In the genomic region with DNA sequence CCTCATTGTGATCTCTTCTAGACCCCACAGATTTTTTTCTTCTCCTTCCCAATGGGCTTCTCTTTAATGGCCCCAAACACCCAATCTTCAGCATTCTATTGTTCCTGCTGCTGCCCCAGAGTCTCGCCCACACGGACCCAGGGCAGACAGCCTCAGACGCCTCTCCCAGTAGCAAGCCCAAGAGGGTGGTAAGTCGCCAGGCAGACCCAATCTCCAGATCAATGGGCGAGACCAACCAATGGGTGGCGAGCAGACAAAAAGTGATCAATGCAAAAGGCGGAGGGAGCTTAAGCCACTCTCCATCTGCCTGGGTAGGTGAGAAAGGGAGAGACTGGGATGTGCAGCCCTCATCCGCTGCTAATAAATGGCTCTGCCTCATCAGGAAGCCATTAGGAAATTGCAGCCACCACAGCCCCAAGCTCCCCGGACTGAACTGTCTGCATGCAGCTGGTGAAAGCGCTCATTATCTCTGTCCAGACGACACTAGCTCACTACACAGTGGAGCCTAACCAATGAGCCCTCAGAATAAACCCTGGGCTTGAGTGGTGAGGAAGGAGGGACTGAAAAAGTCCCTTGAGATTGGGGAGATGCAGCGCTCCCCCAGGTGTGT, we compare ENCODE assay signal across 12 cellular contexts.
A peak's percentile ranks its signal among the peaks of the same experiment; 100 is the strongest.
DNase-seq lines count a peak whose midpoint lies in the region; ATAC-seq and TF ChIP-seq lines count a peak whose summit lies in the region.
"Had no signal": no experiment of that assay in that cellular context is flagged by ENCODE, and none has a peak within 500 bp of the region (broad histone marks: within the 10 kb centered on the region; RNA-seq: fewer than 3 reads in every experiment).

No MANE protein-coding gene starts in this region.

- no peak overlapping the region for H2AFZ ChIP-seq in Loucy (ENCODE audit: low read length)

- peaks cover 97% of the 10 kb centered on the region for H3K36me3 Mint-ChIP-seq in CD4-positive, alpha-beta T cell (ENCODE audit: low read depth)
- peaks cover 4% of the 10 kb centered on the region for H3K36me3 Mint-ChIP-seq in chondrocyte (ENCODE audit: low read depth)
- H3K36me3 Mint-ChIP-seq in osteocyte (ENCODE audit: unreplicated experiment), result peaks cover 10% of the 10 kb centered on the region

- no peaks in the 10 kb centered on the region for H3K9me3 Mint-ChIP-seq in CD4-positive, alpha-beta T cell
- H3K9me3 Mint-ChIP-seq in chondrocyte (ENCODE audit: low read depth), result no peaks in the 10 kb centered on the region
- no peaks in the 10 kb centered on the region for H3K9me3 Mint-ChIP-seq in osteocyte (ENCODE audit: unreplicated experiment)

- no peaks in the 10 kb centered on the region for H3K27me3 Mint-ChIP-seq in CD4-positive, alpha-beta T cell
- H3K27me3 Mint-ChIP-seq in chondrocyte (ENCODE audit: low read depth), result no peaks in the 10 kb centered on the region
- H3K27me3 Mint-ChIP-seq in osteocyte (ENCODE audit: unreplicated experiment), result no peaks in the 10 kb centered on the region

- H3K4me1 ChIP-seq in Loucy (ENCODE audit: insufficient read depth, low read length, poor library complexity, severe bottlenecking), result peaks cover 93% of the 10 kb centered on the region

- intact Hi-C loops in CD4-positive, alpha-beta T cell (cut with DNase I, micrococcal nuclease), result loop anchor here (2.0 to 10.0 kb wide), 6 partner anchors 15 to 471 kb away; no protein-coding TSS in a partner anchor

- H3K4me2 ChIP-seq in Loucy (ENCODE audit: low read depth, low read length, poor library complexity, severe bottlenecking), result peak overlapping the region; percentile 96

- H3K9ac ChIP-seq in Loucy (ENCODE audit: low read depth, low read length, poor library complexity, severe bottlenecking), result no peak overlapping the region

- peaks cover 100% of the 10 kb centered on the region for H4K20me1 ChIP-seq in Loucy (ENCODE audit: insufficient read depth, low read length, poor library complexity, severe bottlenecking)

- H3K4me1 Mint-ChIP-seq in CD4-positive, alpha-beta T cell (ENCODE audit: low read depth), result peaks cover 100% of the 10 kb centered on the region
- peaks cover 98% of the 10 kb centered on the region for H3K4me1 Mint-ChIP-seq in chondrocyte (ENCODE audit: low read depth)
- peaks cover 97% of the 10 kb centered on the region for H3K4me1 Mint-ChIP-seq in osteocyte (ENCODE audit: unreplicated experiment)

- ATAC-seq in CD4-positive, alpha-beta T cell (ENCODE audit: poor library complexity), result no peak
- no peak for ATAC-seq in GM18868 (IDR thresholded peaks at IDR 0.05; ENCODE audit: unreplicated experiment)
- ATAC-seq: K562 had no signal

- peak overlapping the region; percentile 99 for H3K27ac Mint-ChIP-seq in CD4-positive, alpha-beta T cell
- peak overlapping the region; percentile 98 for H3K27ac Mint-ChIP-seq in chondrocyte (ENCODE audit: unreplicated experiment)
- peak overlapping the region; percentile 94 for H3K27ac Mint-ChIP-seq in osteocyte (ENCODE audit: unreplicated experiment)

- H3K27me3 ChIP-seq in CD4-positive, alpha-beta T cell (ENCODE audit: control insufficient read depth, insufficient read depth, low read length), result no peaks in the 10 kb centered on the region
- no peaks in the 10 kb centered on the region for H3K27me3 ChIP-seq in Loucy (ENCODE audit: insufficient read depth, low read length, poor library complexity, severe bottlenecking)
- H3K27me3 ChIP-seq: dorsolateral prefrontal cortex had no signal

- H3K27ac ChIP-seq in CD4-positive, alpha-beta T cell (ENCODE audit: low read depth, low read length), result peak overlapping the region; percentile 93

- no peak overlapping the region for H3K4me3 ChIP-seq in Loucy (ENCODE audit: low read length, poor library complexity, severe bottlenecking)
- H3K4me3 ChIP-seq: K562 had no signal

- H3K4me3 Mint-ChIP-seq in CD4-positive, alpha-beta T cell, result peak overlapping the region; percentile 93
- H3K4me3 Mint-ChIP-seq in chondrocyte (ENCODE audit: unreplicated experiment) (no peak overlapping the region), osteocyte (ENCODE audit: unreplicated experiment) (no peak overlapping the region)

- no peaks in the 10 kb centered on the region for H3K9me3 ChIP-seq in CD4-positive, alpha-beta T cell (ENCODE audit: control insufficient read depth, low read length)
- no peaks in the 10 kb centered on the region for H3K9me3 ChIP-seq in Loucy (ENCODE audit: insufficient read depth, low read depth, low read length)

- POLR2A ChIA-PET in CD4-positive, alpha-beta T cell (lab: Charles Lee), result interaction anchor here (0.5 to 26.3 kb wide), 15 partner anchors 1 to 215 kb away, joined by 3 to 611 read pairs (median 12); no protein-coding TSS in a partner anchor

- DNase-seq in CD4-positive, alpha-beta T cell, result peak in 1 of 10 experiments; percentile 31
- DNase-seq in chondrocyte (ENCODE audit: low spot score), result no peak
- DNase-seq in osteocyte (ENCODE audit: extremely low spot score, unreplicated experiment), result no peak
- no peak for DNase-seq in foreskin melanocyte
- DNase-seq in cerebellar cortex (ENCODE audit: low spot score), result no peak
- DNase-seq in mucosa of gallbladder (ENCODE audit: low spot score), result no peak
- DNase-seq: NCI-H2171 treated with DMSO at 0.1 percent for 48 hours; stimulated activated CD4-positive, alpha-beta T cell treated with anti-CD3 and anti-CD28 coated beads, Interleukin-4, amount 100 ng/mL, for 1 hour had no signal

- peaks cover 100% of the 10 kb centered on the region for H3K79me2 ChIP-seq in Loucy (ENCODE audit: insufficient read depth, low read length)

- TF ChIP-seq CTCF in CD4-positive, alpha-beta T cell (IDR thresholded peaks at IDR 0.05), result no peak
- TF ChIP-seq CTCF in Loucy (conservative IDR thresholded peaks at IDR 0.05; ENCODE audit: low read length) (no peak), chondrocyte (IDR thresholded peaks at IDR 0.05) (no peak), osteocyte (IDR thresholded peaks at IDR 0.05) (no peak)

- H3K9me2 ChIP-seq in Loucy (replicated peaks; ENCODE audit: low read depth, low read length), result no peaks in the 10 kb centered on the region

- H3F3A ChIP-seq in Loucy (ENCODE audit: low read depth), result no peaks in the 10 kb centered on the region

- peaks cover 49% of the 10 kb centered on the region; the same call in 1 of the 2 replicates for H3K36me3 ChIP-seq in Loucy (ENCODE audit: insufficient read depth, low read length)

- CTCF ChIA-PET in CD4-positive, alpha-beta T cell (lab: Charles Lee), result interaction anchor here (0.7 to 4.1 kb wide), 24 partner anchors 12 to 271 kb away, joined by 3 to 26 read pairs (median 4); no protein-coding TSS in a partner anchor
